In genomic region chr6:155782320-155782730, GRCh38 we compare ENCODE assay signal across 8 cellular contexts.
DNase-seq lines count a peak whose midpoint lies in the region; ATAC-seq and TF ChIP-seq lines count a peak whose summit lies in the region.

No MANE protein-coding gene starts in this region.

- intact Hi-C loops in activated CD8-positive, alpha-beta T cell treated with anti-CD3 and anti-CD28 coated beads for 36 hours (cut with micrococcal nuclease) = no loop called here

- CTCF ChIA-PET in activated CD8-positive, alpha-beta T cell treated with anti-CD3 and anti-CD28 coated beads for 36 hours (lab: Charles Lee) = no interaction called here

- DNase-seq in AG09309 (ENCODE audit: low read depth) (peak; percentile 82), HT1080 (ENCODE audit: low read depth) (peak; percentile 99), brain microvascular endothelial cell (peak; percentile 91), left kidney (ENCODE audit: low read depth, low spot score) (peak; percentile 64), nucleus accumbens (lab: John Stamatoyannopoulos, UW) (no peak), activated gamma-delta T cell (lab: John Stamatoyannopoulos, UW) (no peak)
- DNase-seq in activated CD8-positive, alpha-beta T cell treated with anti-CD3 and anti-CD28 coated beads for 36 hours = no peak

- in situ Hi-C loops in brain microvascular endothelial cell (cut with HindIII; ENCODE audit: low pct_ligation_motif_present, low sequenced_read_pairs) = no loop called here

- H3K27me3 ChIP-seq in brain microvascular endothelial cell (replicated peaks) = no peaks in the 10 kb centered on the region

- POLR2A ChIA-PET in activated CD8-positive, alpha-beta T cell treated with anti-CD3 and anti-CD28 coated beads for 36 hours (lab: Charles Lee) = no interaction called here

- H3K4me3 Mint-ChIP-seq in activated CD8-positive, alpha-beta T cell treated with anti-CD3 and anti-CD28 coated beads for 36 hours = no peak overlapping the region

- H3K36me3 ChIP-seq in brain microvascular endothelial cell (replicated peaks) = no peaks in the 10 kb centered on the region

- no peaks in the 10 kb centered on the region for H3K27me3 Mint-ChIP-seq in activated CD8-positive, alpha-beta T cell treated with anti-CD3 and anti-CD28 coated beads for 36 hours

- TF ChIP-seq CTCF in AG09309 (IDR thresholded peaks at IDR 0.05; ENCODE audit: control insufficient read depth, insufficient read depth, low read depth, low read length, missing control alignments) (no peak), brain microvascular endothelial cell (IDR thresholded peaks at IDR 0.05; ENCODE audit: low read depth, low read length, missing control alignments) (no peak)
- no peak for TF ChIP-seq CTCF in activated CD8-positive, alpha-beta T cell treated with anti-CD3 and anti-CD28 coated beads for 36 hours (IDR thresholded peaks at IDR 0.05)

- no peak for ATAC-seq in activated CD4-positive, CD25-positive, alpha-beta regulatory T cell treated with anti-CD3 and anti-CD28 coated beads, Interleukin-2, amount 50 U/mL, for 24 hours
- no peak for ATAC-seq in activated CD8-positive, alpha-beta T cell treated with anti-CD3 and anti-CD28 coated beads for 36 hours

- no peaks in the 10 kb centered on the region for H3K4me1 Mint-ChIP-seq in activated CD8-positive, alpha-beta T cell treated with anti-CD3 and anti-CD28 coated beads for 36 hours (ENCODE audit: low read depth)

- no peaks in the 10 kb centered on the region for H3K9me3 Mint-ChIP-seq in activated CD8-positive, alpha-beta T cell treated with anti-CD3 and anti-CD28 coated beads for 36 hours

- peak overlapping the region; percentile 65 for H3K27ac ChIP-seq in brain microvascular endothelial cell

- H3K36me3 Mint-ChIP-seq in activated CD8-positive, alpha-beta T cell treated with anti-CD3 and anti-CD28 coated beads for 36 hours (ENCODE audit: low read depth) = no peaks in the 10 kb centered on the region

- no peak overlapping the region for H3K27ac Mint-ChIP-seq in activated CD8-positive, alpha-beta T cell treated with anti-CD3 and anti-CD28 coated beads for 36 hours

- H3K4me3 ChIP-seq in AG09309 (ENCODE audit: control insufficient read depth, low read depth, low read length) = no peak overlapping the region
- H3K4me3 ChIP-seq in brain microvascular endothelial cell (ENCODE audit: low read depth, low read length) = no peak overlapping the region

Comparison
In these comparisons a context has a peak if more than half of its experiments do, and no peak if none do; other contexts are left out.
1. DNase-seq: peak in AG09309 (single experiment), HT1080 (single experiment), brain microvascular endothelial cell (single experiment) and left kidney (single experiment); none in nucleus accumbens (0 of 56), activated gamma-delta T cell (single experiment) and activated CD8-positive, alpha-beta T cell treated with anti-CD3 and anti-CD28 coated beads for 36 hours (single experiment).